ENCODE assay signal across 18 cellular contexts in genomic region chr6:19478992-19479391, GRCh38.
DNase-seq lines count a peak whose midpoint lies in the region; ATAC-seq and TF ChIP-seq lines count a peak whose summit lies in the region.
"Had no signal": no experiment of that assay in that cellular context is flagged by ENCODE, and none has a peak within 500 bp of the region (broad histone marks: within the 10 kb centered on the region; RNA-seq: fewer than 3 reads in every experiment).

No MANE protein-coding gene starts in this region.

- no peak overlapping the region for H3K4me3 ChIP-seq in fibroblast of mammary gland (ENCODE audit: control insufficient read depth, low read depth, low read length)
- H3K4me3 ChIP-seq in CD4-positive, alpha-beta memory T cell (ENCODE audit: low read length in 2 of 2), result no peak overlapping the region
- H3K4me3 ChIP-seq: GM12878, mucosa of descending colon, pancreas had no signal

- ATAC-seq in GM18868 (IDR thresholded peaks at IDR 0.05; ENCODE audit: unreplicated experiment), result no peak
- ATAC-seq: GM12878; mucosa of descending colon; stimulated activated naive CD8-positive, alpha-beta T cell treated with anti-CD3 and anti-CD28 coated beads, Interleukin-15, Interleukin-2, amounts not matched to agents 100 U/mL and 50 U/mL, for 24 hours had no signal

- H3K27ac ChIP-seq in CD4-positive, alpha-beta memory T cell (ENCODE audit: low read depth, low read length), result no peak overlapping the region
- H3K27ac ChIP-seq: C4-2B, pancreas had no signal

- no peaks in the 10 kb centered on the region for H3K9me3 ChIP-seq in CD4-positive, alpha-beta memory T cell (ENCODE audit: control insufficient read depth in 1 of 2, low read length in 2 of 2)
- H3K9me3 ChIP-seq: mucosa of descending colon, pancreas had no signal

- DNase-seq in EL, result peak; percentile 4
- peak; percentile 65 for DNase-seq in NCI-H226
- peak; percentile 23 for DNase-seq in fibroblast of mammary gland (ENCODE audit: low read depth)
- peak; percentile 67 for DNase-seq in renal cortical epithelial cell (ENCODE audit: low read depth)
- DNase-seq in CD4-positive, alpha-beta memory T cell, result no peak
- no peak for DNase-seq in stimulated activated CD4-positive, alpha-beta T cell treated with anti-CD3 and anti-CD28 coated beads, Interleukin-2, amount 100 ng/mL, for 24 hours
- no peak for DNase-seq in activated naive CD8-positive, alpha-beta T cell treated with anti-CD3 and anti-CD28 coated beads for 36 hours
- DNase-seq: activated gamma-delta T cell treated with Interleukin-2 at 50 U/mL for 16 hours; DND-41; KBM-7; mucosa of descending colon; NCI-H1105 treated with DMSO at 0.1 percent for 48 hours; NCI-H510A treated with DMSO at 0.1 percent for 48 hours; pancreas; stimulated activated naive CD8-positive, alpha-beta T cell treated with anti-CD3 and anti-CD28 coated beads, Interleukin-15, Interleukin-2, amounts not matched to agents 100 U/mL and 50 U/mL, for 24 hours had no signal

- no peak overlapping the region for H3K4me3 Mint-ChIP-seq in CD4-positive, alpha-beta memory T cell
- H3K4me3 Mint-ChIP-seq in activated naive CD8-positive, alpha-beta T cell treated with anti-CD3 and anti-CD28 coated beads for 36 hours, result no peak overlapping the region

- intact Hi-C loops in CD4-positive, alpha-beta memory T cell (cut with micrococcal nuclease), result no loop called here

- no peak overlapping the region for H3K27ac Mint-ChIP-seq in CD4-positive, alpha-beta memory T cell
- H3K27ac Mint-ChIP-seq in activated naive CD8-positive, alpha-beta T cell treated with anti-CD3 and anti-CD28 coated beads for 36 hours, result no peak overlapping the region

- H3K9me3 Mint-ChIP-seq in CD4-positive, alpha-beta memory T cell, result peaks cover 0 to 15% (median 4%) of the 10 kb centered on the region in 8 donors
- no peaks in the 10 kb centered on the region for H3K9me3 Mint-ChIP-seq in activated naive CD8-positive, alpha-beta T cell treated with anti-CD3 and anti-CD28 coated beads for 36 hours

- H3K4me1 Mint-ChIP-seq in CD4-positive, alpha-beta memory T cell, result no peaks in the 10 kb centered on the region
- no peaks in the 10 kb centered on the region for H3K4me1 Mint-ChIP-seq in activated naive CD8-positive, alpha-beta T cell treated with anti-CD3 and anti-CD28 coated beads for 36 hours

- no peaks in the 10 kb centered on the region for H3K36me3 ChIP-seq in CD4-positive, alpha-beta memory T cell (ENCODE audit: insufficient read depth, low read length)
- H3K36me3 ChIP-seq: pancreas had no signal

- no peak for TF ChIP-seq CTCF in fibroblast of mammary gland (conservative IDR thresholded peaks at IDR 0.05; ENCODE audit: control insufficient read depth, insufficient read depth, low read depth, low read length)

- CTCF ChIA-PET in CD4-positive, alpha-beta memory T cell (lab: Charles Lee; ENCODE audit: partially characterized antibody), result interaction anchor here (1.1 kb wide), 1 partner anchor 11 kb away, joined by 3 read pairs; no protein-coding TSS in a partner anchor

- no peaks in the 10 kb centered on the region for H3K27me3 Mint-ChIP-seq in CD4-positive, alpha-beta memory T cell
- H3K27me3 Mint-ChIP-seq in activated naive CD8-positive, alpha-beta T cell treated with anti-CD3 and anti-CD28 coated beads for 36 hours, result no peaks in the 10 kb centered on the region

- POLR2A ChIA-PET in CD4-positive, alpha-beta memory T cell (lab: Charles Lee; ENCODE audit: partially characterized antibody), result no interaction called here

- H3K4me1 ChIP-seq in CD4-positive, alpha-beta memory T cell (ENCODE audit: insufficient read depth, low read length), result no peaks in the 10 kb centered on the region
- H3K4me1 ChIP-seq: pancreas had no signal

- no peaks in the 10 kb centered on the region for H3K27me3 ChIP-seq in CD4-positive, alpha-beta memory T cell (ENCODE audit: insufficient read depth, low read length)
- H3K27me3 ChIP-seq: pancreas had no signal

- H3K36me3 Mint-ChIP-seq in CD4-positive, alpha-beta memory T cell, result no peaks in the 10 kb centered on the region
- no peaks in the 10 kb centered on the region for H3K36me3 Mint-ChIP-seq in activated naive CD8-positive, alpha-beta T cell treated with anti-CD3 and anti-CD28 coated beads for 36 hours

Comparison
In these comparisons a context has a peak if more than half of its experiments do, and no peak if none do; other contexts are left out.
1. DNase-seq: peak in EL (single experiment), NCI-H226 (single experiment), fibroblast of mammary gland (single experiment) and renal cortical epithelial cell (single experiment); none in CD4-positive, alpha-beta memory T cell (0 of 5), stimulated activated CD4-positive, alpha-beta T cell treated with anti-CD3 and anti-CD28 coated beads, Interleukin-2, amount 100 ng/mL, for 24 hours (0 of 2) and activated naive CD8-positive, alpha-beta T cell treated with anti-CD3 and anti-CD28 coated beads for 36 hours (single experiment).